In genomic region chr13:23175920-23176319, GRCh38 we compare ENCODE assay signal across 16 cellular contexts. TPM values are rescaled to one million over a fixed set of nuclear protein-coding genes. Genes with fewer than 3 reads are reported as not detected.
DNase-seq lines count a peak whose midpoint lies in the region; ATAC-seq, FAIRE-seq and TF ChIP-seq lines count a peak whose summit lies in the region.
"Had no signal": no experiment of that assay in that cellular context is flagged by ENCODE, and none has a peak within 500 bp of the region (broad histone marks: within the 10 kb centered on the region; RNA-seq: fewer than 3 reads in every experiment).

No MANE protein-coding gene starts in this region.

- FAIRE-seq in HepG2 (lab: Jason Lieb, UNC): no peak
- FAIRE-seq: GM18507 had no signal

- in situ Hi-C loops in HepG2 (cut with HindIII; ENCODE audit: extremely low pct_ligation_motif_present, low pct_unique_long_range_greater_than_20kb): no loop called here

- no peak for TF ChIP-seq EP300 in HepG2 (IDR thresholded peaks at IDR 0.05; ENCODE audit: low read depth in 2 of 2, low read length in 2 of 2)
- TF ChIP-seq EP300 in HepG2 (CRISPR knock-in tag; IDR thresholded peaks at IDR 0.05; ENCODE audit: borderline replicate concordance): no peak
- no peak for TF ChIP-seq EP300 in stomach (IDR thresholded peaks at IDR 0.05)

- no peak overlapping the region for H3K4me2 ChIP-seq in HepG2 (ENCODE audit: low read depth, low read length)

- H3K79me2 ChIP-seq in HepG2 (ENCODE audit: insufficient read depth, low read length): no peaks in the 10 kb centered on the region

- no peaks in the 10 kb centered on the region for H3K4me1 ChIP-seq in right lobe of liver
- no peaks in the 10 kb centered on the region for H3K4me1 ChIP-seq in HepG2 (ENCODE audit: insufficient read depth, low read length)
- H3K4me1 ChIP-seq in stomach: no peaks in the 10 kb centered on the region

- no peaks in the 10 kb centered on the region for H4K20me1 ChIP-seq in HepG2 (ENCODE audit: insufficient read depth, low read length)

- intact Hi-C loops in right lobe of liver (cut with DNase I) (no loop called here), HepG2 (cut with micrococcal nuclease; ENCODE audit: unreplicated experiment) (no loop called here), stomach (cut with DNase I; ENCODE audit: low total_unique reads) (no loop called here)

- no peak for TF ChIP-seq RAD21 in HepG2 (CRISPR knock-in tag; IDR thresholded peaks at IDR 0.05)

- POLR2A ChIA-PET in HepG2 (lab: Yijun Ruan, JAX): no interaction called here
- POLR2A ChIA-PET in RWPE1 (lab: Yijun Ruan, JAX; ENCODE audit: low non-redundant PET): no interaction called here

- no peaks in the 10 kb centered on the region for H3K9me3 ChIP-seq in right lobe of liver
- no peaks in the 10 kb centered on the region for H3K9me3 ChIP-seq in HepG2 (ENCODE audit: low read length)
- no peaks in the 10 kb centered on the region for H3K9me3 ChIP-seq in stomach

- BruUV-seq in HepG2 (replicated peaks; lab: Mats Ljungman, UMichigan): no TSS peak

- TF ChIP-seq POLR2A in right lobe of liver (IDR thresholded peaks at IDR 0.05) (no peak), HepG2 (IDR thresholded peaks at IDR 0.05; ENCODE audit: insufficient read depth in 1 of 2, low read depth in 2 of 2, low read length in 2 of 2) (no peak), stomach (IDR thresholded peaks at IDR 0.05) (no peak)

- H2AFZ ChIP-seq in HepG2 (ENCODE audit: low read length): no peak overlapping the region

- H3K9ac ChIP-seq in HepG2 (ENCODE audit: insufficient read depth, low read depth, low read length): no peak overlapping the region

- H3K36me3 ChIP-seq in right lobe of liver: no peaks in the 10 kb centered on the region
- H3K36me3 ChIP-seq in HepG2 (replicated peaks in 1 of 2; ENCODE audit: control insufficient read depth in 1 of 2, insufficient read depth in 2 of 2, low read length in 2 of 2): no peaks in the 10 kb centered on the region
- no peaks in the 10 kb centered on the region for H3K36me3 ChIP-seq in stomach

- ATAC-seq in right lobe of liver: no peak
- ATAC-seq in HepG2: no peak
- no peak for ATAC-seq in omental fat pad (ENCODE audit: low FRiP score)

- WGBS in right lobe of liver (ENCODE audit: insufficient coverage, low coverage, low lambda C conversion rate, missing lambda C conversion rate): 0% methylated on average over 1 of the region's 1 CpG
- WGBS in HepG2 (ENCODE audit: low lambda C conversion rate): 0% methylated on average over 1 of the region's 1 CpG
- 0 to 67% (median 0%) methylated on average over 1 of the region's 1 CpG for whole genome bisulfite sequencing in stomach, 5 donors

- no peak overlapping the region for H3K27ac ChIP-seq in right lobe of liver
- H3K27ac ChIP-seq in HepG2 (ENCODE audit: extremely low read length, insufficient read depth, low read length): no peak overlapping the region
- no peak overlapping the region for H3K27ac ChIP-seq in RWPE1
- no peak overlapping the region for H3K27ac ChIP-seq in stomach

- H3K4me3 ChIP-seq in right lobe of liver (no peak overlapping the region), HepG2 (replicated peaks in 1 of 3; ENCODE audit: insufficient read depth in 1 of 3, low read depth in 2 of 3, low read length in 3 of 3) (no peak overlapping the region), fibroblast of pulmonary artery (replicated peaks; ENCODE audit: low read depth, low read length) (no peak overlapping the region), stomach (no peak overlapping the region)

- no peaks in the 10 kb centered on the region for H3K27me3 ChIP-seq in right lobe of liver
- H3K27me3 ChIP-seq in HepG2 (ENCODE audit: control insufficient read depth in 1 of 2, insufficient read depth in 2 of 2, low read length in 2 of 2): peaks cover 0 to 8% of the 10 kb centered on the region in 2 experiments; a peak in 3 of 5 replicates
- peaks cover 0 to 3% (median 0%) of the 10 kb centered on the region in 3 donors for H3K27me3 ChIP-seq in stomach

- TF ChIP-seq CTCF in right lobe of liver (IDR thresholded peaks at IDR 0.05): peak in 3 of 4 donors; percentile 20 to 26 (median 21)
- TF ChIP-seq CTCF in HepG2 (CRISPR knock-in tag; IDR thresholded peaks at IDR 0.05): no peak
- TF ChIP-seq CTCF in RWPE1 (conservative IDR thresholded peaks at IDR 0.05; ENCODE audit: low read depth): peak; percentile 51
- TF ChIP-seq CTCF in fibroblast of pulmonary artery (IDR thresholded peaks at IDR 0.05; ENCODE audit: low read length, missing control alignments): peak; percentile 46
- TF ChIP-seq CTCF in stomach (IDR thresholded peaks at IDR 0.05): no peak
- TF ChIP-seq CTCF in omental fat pad (IDR thresholded peaks at IDR 0.05): no peak

- CTCF ChIA-PET in HepG2 (lab: Yijun Ruan, JAX; ENCODE audit: low intra/inter-chr PET ratio, low total read pairs) (no interaction called here), RWPE1 (lab: Yijun Ruan, JAX) (no interaction called here)

- DNase-seq in right lobe of liver: no peak
- no peak for DNase-seq in HepG2 (ENCODE audit: low spot score)
- DNase-seq in RWPE1 (ENCODE audit: low spot score): peak; percentile 15
- peak; percentile 21 for DNase-seq in fibroblast of pulmonary artery (ENCODE audit: low read depth)
- no peak for DNase-seq in stomach
- no peak for DNase-seq in NCI-H446 treated with DMSO at 0.1 percent for 48 hours (lab: John Stamatoyannopoulos, UW)
- no peak for DNase-seq in nucleus accumbens (lab: John Stamatoyannopoulos, UW)
- DNase-seq in omental fat pad (ENCODE audit: low spot score): no peak
- DNase-seq: activated CD4-positive, alpha-beta memory T cell treated with anti-CD3 and anti-CD28 coated beads, Interleukin-2, amount 10 ng/mL, durations not matched to agents 7 days and 5 days; amygdala; CD4-positive, alpha-beta memory T cell; foreskin melanocyte; NCI-H1694 treated with DMSO at 0.1 percent for 48 hours; Right ventricle myocardium superior had no signal

TF ChIP-seq in HepG2, 621 proteins besides CTCF, POLR2A, EP300 and RAD21:
- TF ChIP-seq ZNF335 (CRISPR knock-in tag; IDR thresholded peaks at IDR 0.05): no peak
- no peak for TF ChIP-seq ATF7 (IDR thresholded peaks at IDR 0.05)
- TF ChIP-seq ATF7 (CRISPR knock-in tag; IDR thresholded peaks at IDR 0.05): no peak
- TF ChIP-seq U2AF2 (IDR thresholded peaks at IDR 0.05; ENCODE audit: low read depth, low read length): no peak

RNA-seq across cellular contexts. Expression of gene SGCG, which starts 4.9 kb away (rescaled TPM):
- total RNA-seq in right lobe of liver (not detected), HepG2 (2016; rRNA removed; fragmentation: Illumina TruSeq; extraction: Trizol) (not detected in 2 replicates), stomach (1 to 10 TPM in 1 of 5 donors, under 1 TPM in 1, not detected in 3; 0.92 to 3.5 TPM), omental fat pad (1 to 10 TPM in 3 of 4 donors, not detected in 1; 1.1 to 3.9 (median 2.6) TPM)
- total RNA-seq in HepG2 (2016; cell fraction: cytosol; rRNA removed; fragmentation: Illumina TruSeq; extraction: Trizol; ENCODE audit: low read depth): not detected in 2 replicates
- total RNA-seq in HepG2 (2016; cell fraction: insoluble cytoplasmic fraction; rRNA removed; fragmentation: Illumina TruSeq; extraction: Trizol): not detected in 2 replicates
- total RNA-seq in HepG2 (2016; cell fraction: membrane; rRNA removed; fragmentation: Illumina TruSeq; extraction: Trizol): not detected in 2 replicates
- total RNA-seq in HepG2 (2016; cell fraction: nucleus; rRNA removed; fragmentation: Illumina TruSeq; extraction: Trizol): not detected in 2 replicates
- polyA plus RNA-seq in HepG2 (2011; rRNA removed) (not detected in 2 replicates), stomach (under 1 TPM in 1 of 3 donors, not detected in 2; 0.15 TPM)
- polyA plus RNA-seq in HepG2 (2011; cell fraction: cytosol; rRNA removed): not detected in 2 replicates
- not detected in 2 replicates for polyA plus RNA-seq in HepG2 (2011; cell fraction: nucleus; rRNA removed)
- polyA plus RNA-seq in HepG2 (2012): not detected in 2 replicates
- polyA plus RNA-seq in HepG2 (2016; cell fraction: cytosol; fragmentation: Illumina TruSeq; extraction: Trizol; ENCODE audit: low read depth): not detected in 2 replicates
- not detected in 2 replicates for polyA plus RNA-seq in HepG2 (2016; cell fraction: insoluble cytoplasmic fraction; fragmentation: Illumina TruSeq; extraction: Trizol; ENCODE audit: low read depth)
- polyA plus RNA-seq in HepG2 (2016; cell fraction: membrane; fragmentation: Illumina TruSeq; extraction: Trizol; ENCODE audit: low read depth): not detected in 2 replicates
- not detected in 2 replicates for polyA plus RNA-seq in HepG2 (2016; cell fraction: nucleus; fragmentation: Illumina TruSeq; extraction: Trizol; ENCODE audit: insufficient read depth, low read depth)
- polyA minus RNA-seq in HepG2 (2011; rRNA and poly(A)+ RNA removed; ENCODE audit: low replicate concordance): not detected in 2 replicates
- polyA minus RNA-seq in HepG2 (2011; cell fraction: cytosol; rRNA and poly(A)+ RNA removed): not detected in 2 replicates
- not detected in 2 replicates for polyA minus RNA-seq in HepG2 (2011; cell fraction: nucleus; rRNA and poly(A)+ RNA removed)
- total RNA-seq: activated CD4-positive, alpha-beta memory T cell treated with anti-CD3 and anti-CD28 coated beads, Interleukin-2, amount 10 ng/mL, durations not matched to agents 7 days and 5 days; CD4-positive, alpha-beta memory T cell; mononuclear cell had no signal
- polyA plus RNA-seq: CD4-positive, alpha-beta memory T cell had no signal

Comparison
In these comparisons a context has a peak if more than half of its experiments do, and no peak if none do; other contexts are left out.
1. CTCF ChIP-seq: peak in right lobe of liver (3 of 4), RWPE1 (single experiment) and fibroblast of pulmonary artery (single experiment); none in HepG2 (single experiment), stomach (0 of 7) and omental fat pad (0 of 3).
2. DNase-seq: peak in RWPE1 (single experiment) and fibroblast of pulmonary artery (single experiment); none in right lobe of liver (0 of 3), HepG2 (single experiment), stomach (single experiment), NCI-H446 treated with DMSO at 0.1 percent for 48 hours (single experiment), nucleus accumbens (0 of 56) and omental fat pad (single experiment).